ENCODE assay signal across 26 cellular contexts in the genomic region with DNA sequence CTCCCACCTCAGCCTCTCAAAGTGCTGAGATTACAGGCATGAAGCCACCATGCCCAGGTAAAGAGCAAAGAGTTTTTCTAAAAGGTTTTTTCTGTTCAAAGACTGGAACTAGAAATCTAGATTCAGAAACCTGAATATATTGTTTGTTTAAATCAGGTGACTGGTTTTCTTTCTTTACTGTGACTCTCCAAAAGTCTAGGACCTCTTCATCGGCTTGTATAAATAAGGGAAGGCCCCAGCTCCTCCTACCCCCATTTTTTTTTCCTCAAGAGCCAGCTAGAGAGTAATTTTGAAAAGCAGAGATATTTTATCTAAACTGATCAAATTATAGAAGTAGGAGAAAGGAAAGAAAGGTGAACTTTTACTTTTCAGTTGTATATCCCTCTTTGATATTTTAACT.
"Had no signal": no experiment of that assay in that cellular context is flagged by ENCODE, and none has a peak within 500 bp of the region (broad histone marks: within the 10 kb centered on the region; RNA-seq: fewer than 3 reads in every experiment).

No MANE protein-coding gene starts in this region.

- H3K27ac Mint-ChIP-seq: activated CD4-positive, alpha-beta T cell treated with anti-CD3 and anti-CD28 coated beads, Interleukin-2, amount 10 ng/mL, durations not matched to agents 7 days and 5 days; activated CD8-positive, alpha-beta memory T cell treated with anti-CD3 and anti-CD28 coated beads, Interleukin-2, amount 10 ng/mL, durations not matched to agents 7 days and 5 days; activated CD8-positive, alpha-beta T cell treated with anti-CD3 and anti-CD28 coated beads for 36 hours; activated naive CD8-positive, alpha-beta T cell treated with anti-CD3 and anti-CD28 coated beads, Interleukin-2, amount 50 U/mL, for 24 hours; natural killer cell; progenitor cell of endocrine pancreas; stimulated activated memory B cell treated with anti-CD40 and anti-IgM and Interleukin-4, amounts not matched to agents 10 μg/mL and 1 μg/mL and 100 μg/mL, for 72 hours had no signal

- H3K36me3 ChIP-seq: sigmoid colon, suprapubic skin, transverse colon, vagina, WERI-Rb-1 had no signal

- H3K27me3 ChIP-seq: heart right ventricle, sigmoid colon, stomach, suprapubic skin, transverse colon, vagina had no signal

- ATAC-seq: activated CD8-positive, alpha-beta memory T cell treated with anti-CD3 and anti-CD28 coated beads, Interleukin-2, amount 10 ng/mL, durations not matched to agents 7 days and 5 days; activated CD8-positive, alpha-beta T cell treated with anti-CD3 and anti-CD28 coated beads for 36 hours; activated naive CD8-positive, alpha-beta T cell treated with anti-CD3 and anti-CD28 coated beads, Interleukin-2, amount 50 U/mL, for 24 hours; heart right ventricle; left cardiac atrium; natural killer cell; stimulated activated memory B cell treated with anti-CD40 and anti-IgM and Interleukin-4, amounts not matched to agents 10 μg/mL and 1 μg/mL and 100 μg/mL, for 72 hours had no signal

- H3K4me3 Mint-ChIP-seq: activated CD4-positive, alpha-beta T cell treated with anti-CD3 and anti-CD28 coated beads, Interleukin-2, amount 10 ng/mL, durations not matched to agents 7 days and 5 days; activated CD8-positive, alpha-beta memory T cell treated with anti-CD3 and anti-CD28 coated beads, Interleukin-2, amount 10 ng/mL, durations not matched to agents 7 days and 5 days; activated CD8-positive, alpha-beta T cell treated with anti-CD3 and anti-CD28 coated beads for 36 hours; activated naive CD8-positive, alpha-beta T cell treated with anti-CD3 and anti-CD28 coated beads, Interleukin-2, amount 50 U/mL, for 24 hours; natural killer cell; stimulated activated memory B cell treated with anti-CD40 and anti-IgM and Interleukin-4, amounts not matched to agents 10 μg/mL and 1 μg/mL and 100 μg/mL, for 72 hours had no signal

- H3K4me2 ChIP-seq: smooth muscle cell had no signal

- H3K9me3 ChIP-seq: sigmoid colon, suprapubic skin, transverse colon, vagina had no signal

- H3K27ac ChIP-seq: heart right ventricle, sigmoid colon, stomach, suprapubic skin, transverse colon, vagina, WERI-Rb-1 had no signal

- H3K27me3 Mint-ChIP-seq: activated CD4-positive, alpha-beta T cell treated with anti-CD3 and anti-CD28 coated beads, Interleukin-2, amount 10 ng/mL, durations not matched to agents 7 days and 5 days; activated CD8-positive, alpha-beta memory T cell treated with anti-CD3 and anti-CD28 coated beads, Interleukin-2, amount 10 ng/mL, durations not matched to agents 7 days and 5 days; activated CD8-positive, alpha-beta T cell treated with anti-CD3 and anti-CD28 coated beads for 36 hours; activated naive CD8-positive, alpha-beta T cell treated with anti-CD3 and anti-CD28 coated beads, Interleukin-2, amount 50 U/mL, for 24 hours; progenitor cell of endocrine pancreas; stimulated activated memory B cell treated with anti-CD40 and anti-IgM and Interleukin-4, amounts not matched to agents 10 μg/mL and 1 μg/mL and 100 μg/mL, for 72 hours had no signal

- H3K4me1 ChIP-seq: heart right ventricle, sigmoid colon, stomach, suprapubic skin, vagina had no signal

- DNase-seq: activated CD4-positive, alpha-beta T cell treated with anti-CD3 and anti-CD28 coated beads, Interleukin-2, amount 10 ng/mL, durations not matched to agents 7 days and 5 days; activated CD4-positive, CD25-positive, alpha-beta regulatory T cell treated with anti-CD3 and anti-CD28 coated beads, Interleukin-2, amount 50 U/mL, for 72 hours; activated CD8-positive, alpha-beta memory T cell treated with anti-CD3 and anti-CD28 coated beads, Interleukin-2, amount 10 ng/mL, durations not matched to agents 7 days and 5 days; activated CD8-positive, alpha-beta T cell treated with anti-CD3 and anti-CD28 coated beads for 36 hours; activated gamma-delta T cell; activated naive CD4-positive, alpha-beta T cell treated with anti-CD3 and anti-CD28 coated beads, Interleukin-2, amount 50 U/mL, for 16 hours; activated naive CD8-positive, alpha-beta T cell treated with anti-CD3 and anti-CD28 coated beads, Interleukin-2, amount 50 U/mL, for 24 hours; activated T-cell treated with anti-CD3 and anti-CD28 coated beads for 4 hours; effector CD4-positive, alpha-beta T cell; erythroblast; foreskin fibroblast; heart right ventricle; islet precursor cell; left cardiac atrium; natural killer cell; retina; sigmoid colon; stimulated activated CD4-positive, alpha-beta T cell treated with anti-CD3 and anti-CD28 coated beads, Interleukin-15, amount 100 ng/mL, for 24 hours; stomach; transverse colon; WERI-Rb-1 had no signal

- H3K4me1 Mint-ChIP-seq: stimulated activated memory B cell treated with anti-CD40 and anti-IgM and Interleukin-4, amounts not matched to agents 10 μg/mL and 1 μg/mL and 100 μg/mL, for 72 hours had no signal

- H3K4me3 ChIP-seq: heart right ventricle, sigmoid colon, smooth muscle cell, stomach, suprapubic skin, transverse colon, vagina had no signal
